1 cellular context compared by ENCODE assay signal in genomic region chr7:68868975-68869374, GRCh38.
TF ChIP-seq lines count a peak whose summit lies in the region.

No MANE protein-coding gene starts in this region.

TF ChIP-seq in IMR-90, 13 proteins besides CTCF, POLR2A, EP300 and RAD21 (continued from another document):
- no peak for TF ChIP-seq NFE2L2 (IDR thresholded peaks at IDR 0.05; ENCODE audit: low read depth, low read length)
- TF ChIP-seq, protein P1, sequence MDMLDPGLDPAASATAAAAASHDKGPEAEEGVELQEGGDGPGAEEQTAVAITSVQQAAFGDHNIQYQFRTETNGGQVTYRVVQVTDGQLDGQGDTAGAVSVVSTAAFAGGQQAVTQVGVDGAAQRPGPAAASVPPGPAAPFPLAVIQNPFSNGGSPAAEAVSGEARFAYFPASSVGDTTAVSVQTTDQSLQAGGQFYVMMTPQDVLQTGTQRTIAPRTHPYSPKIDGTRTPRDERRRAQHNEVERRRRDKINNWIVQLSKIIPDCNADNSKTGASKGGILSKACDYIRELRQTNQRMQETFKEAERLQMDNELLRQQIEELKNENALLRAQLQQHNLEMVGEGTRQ (IDR thresholded peaks at IDR 0.05; ENCODE audit: low read depth, low read length) = no peak
